In genomic region chr19:49766938-49767315, GRCh38 we compare ENCODE assay signal across 8 cellular contexts. TPM values are rescaled to one million over a fixed set of nuclear protein-coding genes. Genes with fewer than 3 reads are reported as not detected.
DNase-seq lines count a peak whose midpoint lies in the region; ATAC-seq and TF ChIP-seq lines count a peak whose summit lies in the region.

Gene AP2A1, plus strand, starts transcription at chr19:49767001. Its CDS starts 133 bp downstream, at chr19:49767134.

- in situ Hi-C loops in SK-MEL-5 (cut with HindIII; ENCODE audit: low pct_unique_long_range_greater_than_20kb, low sequenced_read_pairs): no loop called here

- H3K4me3 ChIP-seq in fibroblast of mammary gland (ENCODE audit: control insufficient read depth, low read depth, low read length): peak within 1 kb of the TSS; percentile 79

- DNase-seq in SK-MEL-5 (ENCODE audit: low read depth, low spot score) (no peak), fibroblast of mammary gland (ENCODE audit: low read depth) (no peak), omental fat pad (ENCODE audit: low spot score) (no peak), NCI-H1930 (lab: John Stamatoyannopoulos, UW) (no peak), kidney tubule cell (ENCODE audit: low spot score) (no peak)
- DNase-seq in activated CD4-positive, alpha-beta T cell treated with anti-CD3 and anti-CD28 coated beads, Interleukin-2, amount 50 U/mL, for 48 hours: no peak

- ATAC-seq in GM21717 (IDR thresholded peaks at IDR 0.05; ENCODE audit: unreplicated experiment): peak; percentile 3
- no peak for ATAC-seq in omental fat pad (ENCODE audit: low FRiP score)
- ATAC-seq in HG03342 (IDR thresholded peaks at IDR 0.05; ENCODE audit: unreplicated experiment): no peak

- TF ChIP-seq CTCF in fibroblast of mammary gland (conservative IDR thresholded peaks at IDR 0.05; ENCODE audit: control insufficient read depth, insufficient read depth, low read depth, low read length): no peak
- TF ChIP-seq CTCF in omental fat pad (IDR thresholded peaks at IDR 0.05): no peak

RNA-seq across cellular contexts. Expression of gene AP2A1, which starts in this region (rescaled TPM):
- total RNA-seq in SK-MEL-5 (2014; rRNA removed; shearing (Covaris generic)): 23.1 and 29.0 TPM in 2 replicates
- 85.2 and 105 TPM in 2 replicates for polyA plus RNA-seq in SK-MEL-5 (2015; cell fraction: cytosol; rRNA removed)
- polyA plus RNA-seq in SK-MEL-5 (2015; cell fraction: nucleus; rRNA removed): 67.5 and 82.9 TPM in 2 replicates
- total RNA-seq in omental fat pad: 10 to 100 TPM; 63.9 to 88.0 (median 72.4) TPM
